In the genomic region with DNA sequence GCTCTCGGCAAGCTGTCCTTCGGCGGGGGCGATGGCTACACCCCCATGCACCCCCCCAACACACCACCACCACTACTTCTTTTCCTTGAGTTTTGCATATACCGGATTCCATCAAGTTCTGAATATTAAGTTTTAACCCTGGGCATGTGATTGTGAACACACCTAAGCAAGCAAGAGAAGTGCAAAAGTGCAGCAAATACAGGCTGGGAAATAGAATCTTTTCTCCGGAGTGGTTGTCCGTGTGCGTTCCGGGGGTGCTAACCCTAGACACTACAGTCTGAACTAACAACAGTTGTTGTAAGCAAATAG, we compare ENCODE assay signal across 8 cellular contexts. TPM values are rescaled to one million over a fixed set of nuclear protein-coding genes. Genes with fewer than 3 reads are reported as not detected.
DNase-seq lines count a peak whose midpoint lies in the region; ATAC-seq lines count a peak whose summit lies in the region.

No MANE protein-coding gene starts in this region.

- intact Hi-C loops in activated T-helper 1 cell treated with anti-CD3 and anti-CD28 coated beads, Interleukin-12 subunit alpha, Interleukin-12 subunit beta, Interleukin-2, Interleukin-4 antibody, amounts not matched to agents 30 ng/mL and 10 ng/mL and 1 ng/mL, durations not matched to agents 14 hours and 24 hours and 36 hours (cut with micrococcal nuclease): loop anchor here (5.0 to 10.0 kb wide), 6 partner anchors 236 to 1554 kb away; a partner anchor contains a TSS

- peaks cover 23% of the 10 kb centered on the region for H3K27me3 Mint-ChIP-seq in activated T-helper 1 cell treated with anti-CD3 and anti-CD28 coated beads, Interleukin-12 subunit alpha, Interleukin-12 subunit beta, Interleukin-2, Interleukin-4 antibody, amounts not matched to agents 30 ng/mL and 10 ng/mL and 1 ng/mL, durations not matched to agents 14 hours and 24 hours and 36 hours (ENCODE audit: insufficient read depth)

- H3K4me1 Mint-ChIP-seq in activated T-helper 1 cell treated with anti-CD3 and anti-CD28 coated beads, Interleukin-12 subunit alpha, Interleukin-12 subunit beta, Interleukin-2, Interleukin-4 antibody, amounts not matched to agents 30 ng/mL and 10 ng/mL and 1 ng/mL, durations not matched to agents 14 hours and 24 hours and 36 hours (ENCODE audit: low read depth): peaks cover 60% of the 10 kb centered on the region
- peaks cover 36% of the 10 kb centered on the region for H3K4me1 Mint-ChIP-seq in stimulated activated effector memory CD8-positive, alpha-beta T cell treated with anti-CD3 and anti-CD28 coated beads, Interleukin-12 subunit alpha, Interleukin-12 subunit beta, amount 100 ng/mL, for 72 hours

- H3K9ac ChIP-seq in iPS-18a (ENCODE audit: low read length): peak overlapping the region; percentile 61

- H3K27ac Mint-ChIP-seq in activated T-helper 1 cell treated with anti-CD3 and anti-CD28 coated beads, Interleukin-12 subunit alpha, Interleukin-12 subunit beta, Interleukin-2, Interleukin-4 antibody, amounts not matched to agents 30 ng/mL and 10 ng/mL and 1 ng/mL, durations not matched to agents 14 hours and 24 hours and 36 hours: peak overlapping the region; percentile 72
- peak overlapping the region; percentile 50 for H3K27ac Mint-ChIP-seq in stimulated activated effector memory CD8-positive, alpha-beta T cell treated with anti-CD3 and anti-CD28 coated beads, Interleukin-12 subunit alpha, Interleukin-12 subunit beta, amount 100 ng/mL, for 72 hours

- H3K4me1 ChIP-seq in iPS-18a (ENCODE audit: control insufficient read depth, low read depth, low read length): peaks cover 16% of the 10 kb centered on the region

- H3K4me3 ChIP-seq in iPS-18a (ENCODE audit: low read length): peak overlapping the region; percentile 75

- no peak for ATAC-seq in stimulated activated effector memory CD8-positive, alpha-beta T cell treated with anti-CD3 and anti-CD28 coated beads, Interleukin-12 subunit alpha, Interleukin-12 subunit beta, amount 100 ng/mL, for 72 hours
- ATAC-seq in GM18520 (IDR thresholded peaks at IDR 0.05; ENCODE audit: unreplicated experiment): no peak

- DNase-seq in DMS53 (lab: John Stamatoyannopoulos, UW) (peak; percentile 60), DMS53 treated with DMSO at 0.1 percent for 48 hours (lab: John Stamatoyannopoulos, UW; ENCODE audit: unreplicated experiment) (no peak), inferior parietal cortex (ENCODE audit: extremely low spot score) (no peak), cerebellum (ENCODE audit: low spot score) (no peak)
- DNase-seq in activated T-helper 1 cell treated with anti-CD3 and anti-CD28 coated beads, Interleukin-12 subunit alpha, Interleukin-12 subunit beta, Interleukin-2, Interleukin-4 antibody, amounts not matched to agents 30 ng/mL and 10 ng/mL and 1 ng/mL, durations not matched to agents 14 hours and 24 hours and 36 hours (ENCODE audit: low spot score): no peak
- no peak for DNase-seq in stimulated activated effector memory CD8-positive, alpha-beta T cell treated with anti-CD3 and anti-CD28 coated beads, Interleukin-12 subunit alpha, Interleukin-12 subunit beta, amount 100 ng/mL, for 72 hours (ENCODE audit: low spot score in 2 of 2)

- H3K27ac ChIP-seq in iPS-18a (ENCODE audit: low read length): no peak overlapping the region

- no peaks in the 10 kb centered on the region for H3K9me3 Mint-ChIP-seq in activated T-helper 1 cell treated with anti-CD3 and anti-CD28 coated beads, Interleukin-12 subunit alpha, Interleukin-12 subunit beta, Interleukin-2, Interleukin-4 antibody, amounts not matched to agents 30 ng/mL and 10 ng/mL and 1 ng/mL, durations not matched to agents 14 hours and 24 hours and 36 hours
- H3K9me3 Mint-ChIP-seq in stimulated activated effector memory CD8-positive, alpha-beta T cell treated with anti-CD3 and anti-CD28 coated beads, Interleukin-12 subunit alpha, Interleukin-12 subunit beta, amount 100 ng/mL, for 72 hours: no peaks in the 10 kb centered on the region

- no peaks in the 10 kb centered on the region for H3K36me3 ChIP-seq in iPS-18a (ENCODE audit: control insufficient read depth, low read depth, low read length)

- no peaks in the 10 kb centered on the region for H3K9me3 ChIP-seq in iPS-18a (ENCODE audit: control insufficient read depth, low read depth, low read length)

- peak overlapping the region; percentile 92 for H3K4me3 Mint-ChIP-seq in activated T-helper 1 cell treated with anti-CD3 and anti-CD28 coated beads, Interleukin-12 subunit alpha, Interleukin-12 subunit beta, Interleukin-2, Interleukin-4 antibody, amounts not matched to agents 30 ng/mL and 10 ng/mL and 1 ng/mL, durations not matched to agents 14 hours and 24 hours and 36 hours
- peak overlapping the region; percentile 70 for H3K4me3 Mint-ChIP-seq in stimulated activated effector memory CD8-positive, alpha-beta T cell treated with anti-CD3 and anti-CD28 coated beads, Interleukin-12 subunit alpha, Interleukin-12 subunit beta, amount 100 ng/mL, for 72 hours

- peaks cover 17% of the 10 kb centered on the region for H3K36me3 Mint-ChIP-seq in activated T-helper 1 cell treated with anti-CD3 and anti-CD28 coated beads, Interleukin-12 subunit alpha, Interleukin-12 subunit beta, Interleukin-2, Interleukin-4 antibody, amounts not matched to agents 30 ng/mL and 10 ng/mL and 1 ng/mL, durations not matched to agents 14 hours and 24 hours and 36 hours (ENCODE audit: low read depth)
- H3K36me3 Mint-ChIP-seq in stimulated activated effector memory CD8-positive, alpha-beta T cell treated with anti-CD3 and anti-CD28 coated beads, Interleukin-12 subunit alpha, Interleukin-12 subunit beta, amount 100 ng/mL, for 72 hours: no peaks in the 10 kb centered on the region

- peaks cover 30% of the 10 kb centered on the region for H3K27me3 ChIP-seq in iPS-18a (ENCODE audit: control insufficient read depth, insufficient read depth, low read length)

RNA-seq across cellular contexts. Expression of a gene that starts 0.6 kb away (rescaled TPM):
- total RNA-seq in activated T-helper 1 cell treated with anti-CD3 and anti-CD28 coated beads, Interleukin-12 subunit alpha, Interleukin-12 subunit beta, Interleukin-2, Interleukin-4 antibody, amounts not matched to agents 30 ng/mL and 10 ng/mL and 1 ng/mL, durations not matched to agents 14 hours and 24 hours and 36 hours: 77.2 and 83.0 TPM in 2 replicates
- 7.3 TPM for total RNA-seq in cerebellum
